17 cellular contexts compared by ENCODE assay signal in genomic region chr10:112215342-112215774, GRCh38. TPM values are rescaled to one million over a fixed set of nuclear protein-coding genes. Genes with fewer than 3 reads are reported as not detected.
DNase-seq lines count a peak whose midpoint lies in the region; ATAC-seq and TF ChIP-seq lines count a peak whose summit lies in the region.
"Had no signal": no experiment of that assay in that cellular context is flagged by ENCODE, and none has a peak within 500 bp of the region (broad histone marks: within the 10 kb centered on the region; RNA-seq: fewer than 3 reads in every experiment).

No MANE protein-coding gene starts in this region.

- no peak for TF ChIP-seq EP300 in stomach (IDR thresholded peaks at IDR 0.05)

- H3K4me1 ChIP-seq in hepatocyte (ENCODE audit: insufficient read depth) = peaks cover 14% of the 10 kb centered on the region
- peaks cover 0 to 8% (median 0%) of the 10 kb centered on the region in 4 donors for H3K4me1 ChIP-seq in stomach

- no peak for TF ChIP-seq POLR2A in stomach (IDR thresholded peaks at IDR 0.05)

- H3K36me3 ChIP-seq in hepatocyte (replicated peaks; ENCODE audit: insufficient read depth, low read depth) (no peaks in the 10 kb centered on the region), stomach (no peaks in the 10 kb centered on the region)
- H3K36me3 ChIP-seq: heart right ventricle had no signal

- no peak for TF ChIP-seq CTCF in hepatocyte (IDR thresholded peaks at IDR 0.05; ENCODE audit: poor library complexity)
- no peak for TF ChIP-seq CTCF in stomach (IDR thresholded peaks at IDR 0.05)
- TF ChIP-seq CTCF in omental fat pad (IDR thresholded peaks at IDR 0.05) = no peak

- no peaks in the 10 kb centered on the region for H3K79me2 ChIP-seq in hepatocyte

- H3K9me3 ChIP-seq in hepatocyte (ENCODE audit: low read depth) (no peaks in the 10 kb centered on the region), stomach (peaks cover 2 to 6% (median 6%) of the 10 kb centered on the region in 4 donors)

- H3K4me3 ChIP-seq in hepatocyte (no peak overlapping the region), stomach (no peak overlapping the region)
- H3K4me3 ChIP-seq: heart right ventricle had no signal

- WGBS in hepatocyte (ENCODE audit: low lambda C conversion rate, missing lambda C conversion rate) = 27% methylated on average over 8 of the region's 8 CpGs
- WGBS in stomach, 5 donors = 28 to 44% (median 30%) methylated on average over 7 to 8 of the region's 8 CpGs

- peak overlapping the region; percentile 73 for H3K27ac ChIP-seq in hepatocyte
- H3K27ac ChIP-seq in stomach = no peak overlapping the region
- H3K27ac ChIP-seq: heart right ventricle had no signal

- H3K9me2 ChIP-seq in hepatocyte (replicated peaks; ENCODE audit: insufficient read depth) = no peaks in the 10 kb centered on the region

- no peak overlapping the region for H2AFZ ChIP-seq in hepatocyte

- H3K27me3 ChIP-seq in hepatocyte (no peaks in the 10 kb centered on the region), stomach (no peaks in the 10 kb centered on the region)

- DNase-seq in Right ventricle myocardium inferior (ENCODE audit: missing footprints) = no peak
- no peak for DNase-seq in cardiac septum (ENCODE audit: low spot score)
- peak; percentile 73 for DNase-seq in hepatocyte (ENCODE audit: low spot score)
- DNase-seq in stomach = peak; percentile 62
- no peak for DNase-seq in omental fat pad (ENCODE audit: low spot score)
- DNase-seq in T-helper 2 cell = no peak
- no peak for DNase-seq in COLO668 (lab: John Stamatoyannopoulos, UW; ENCODE audit: unreplicated experiment)
- DNase-seq: activated CD4-positive, alpha-beta memory T cell treated with anti-CD3 and anti-CD28 coated beads, Interleukin-2, amount 10 ng/mL, durations not matched to agents 7 days and 5 days; CD4-positive, alpha-beta T cell; cortex of kidney; heart right ventricle; kidney glomerular epithelial cell; MM.1S; NCI-H2081 treated with DMSO at 0.1 percent for 48 hours; NCI-H748 treated with DMSO at 0.1 percent for 48 hours; RPMI8226 had no signal

- ATAC-seq in Right ventricle myocardium inferior (peak; percentile 36), SK-N-SH treated with all-trans-retinoic acid at 6 μM for 48 hours (peak; percentile 64; the same call in 2 of the 3 replicates), omental fat pad (ENCODE audit: low FRiP score) (no peak)

- no peaks in the 10 kb centered on the region for H4K20me1 ChIP-seq in hepatocyte (ENCODE audit: insufficient read depth, poor library complexity, severe bottlenecking)

- intact Hi-C loops in Right ventricle myocardium inferior (cut with DNase I) (no loop called here), cardiac septum (cut with DNase I) (no loop called here), stomach (cut with DNase I; ENCODE audit: low total_unique reads) (no loop called here)

- peak overlapping the region; percentile 48 for H3K4me2 ChIP-seq in hepatocyte

TF ChIP-seq in SK-N-SH treated with all-trans-retinoic acid at 6 μM for 48 hours, 23 proteins besides CTCF, POLR2A, EP300 and RAD21:
- TF ChIP-seq ISL1 (CRISPR knock-in tag; IDR thresholded peaks at IDR 0.05) (no peak), TCF4 (CRISPR knock-in tag; IDR thresholded peaks at IDR 0.05; ENCODE audit: borderline replicate concordance) (peak; percentile 42; the same call in 1 of the 2 replicates)

RNA-seq across cellular contexts. Expression of gene GPAM, which starts 31.8 kb away (rescaled TPM):
- total RNA-seq in Right ventricle myocardium inferior (42.5 TPM), cardiac septum (11.5 TPM), hepatocyte (49.2 and 51.9 TPM in 2 replicates), stomach (10 to 100 TPM in 2 of 5 donors, 1 to 10 TPM in 3; 1.2 to 14.0 (median 8.9) TPM), omental fat pad (100 to 1,000 TPM; 140 to 448 (median 241) TPM)
- polyA plus RNA-seq in hepatocyte (5.6 and 7.8 TPM in 2 replicates), stomach (1 to 10 TPM; 1.9 to 2.6 (median 2.3) TPM)

Comparison
In these comparisons a context has a peak if more than half of its experiments do, and no peak if none do; other contexts are left out.
1. DNase-seq: peak in hepatocyte (single experiment) and stomach (single experiment); none in Right ventricle myocardium inferior (single experiment), cardiac septum (single experiment), omental fat pad (single experiment), T-helper 2 cell (0 of 5) and COLO668 (single experiment).